Comparison of ENCODE assay signal across 1 cellular context in genomic region chr9:78368236-78368635, GRCh38.
TF ChIP-seq lines count a peak whose summit lies in the region.

No MANE protein-coding gene starts in this region.

TF ChIP-seq in GM23338, 12 proteins besides CTCF, POLR2A, EP300 and RAD21 (continued from another document):
- no peak for TF ChIP-seq ZNF462 (CRISPR knock-in tag; IDR thresholded peaks at IDR 0.05)
- no peak for TF ChIP-seq ETS1 (IDR thresholded peaks at IDR 0.05)
- no peak for TF ChIP-seq ZNF331 (CRISPR knock-in tag; IDR thresholded peaks at IDR 0.05; ENCODE audit: low read depth)
- no peak for TF ChIP-seq EZH2 (IDR thresholded peaks at IDR 0.05; ENCODE audit: low read depth, unreplicated experiment)
- no peak for TF ChIP-seq CREB1 (CRISPR knock-in tag; IDR thresholded peaks at IDR 0.05; ENCODE audit: low read depth)
- TF ChIP-seq ZNF114 (CRISPR knock-in tag; IDR thresholded peaks at IDR 0.05), result no peak
- TF ChIP-seq JUNB (IDR thresholded peaks at IDR 0.05; ENCODE audit: unreplicated experiment), result no peak
- no peak for TF ChIP-seq NANOG (IDR thresholded peaks at IDR 0.05; ENCODE audit: borderline replicate concordance)
- no peak for TF ChIP-seq POLR2AphosphoS5 (IDR thresholded peaks at IDR 0.05; ENCODE audit: low read depth)
